In the genomic region with DNA sequence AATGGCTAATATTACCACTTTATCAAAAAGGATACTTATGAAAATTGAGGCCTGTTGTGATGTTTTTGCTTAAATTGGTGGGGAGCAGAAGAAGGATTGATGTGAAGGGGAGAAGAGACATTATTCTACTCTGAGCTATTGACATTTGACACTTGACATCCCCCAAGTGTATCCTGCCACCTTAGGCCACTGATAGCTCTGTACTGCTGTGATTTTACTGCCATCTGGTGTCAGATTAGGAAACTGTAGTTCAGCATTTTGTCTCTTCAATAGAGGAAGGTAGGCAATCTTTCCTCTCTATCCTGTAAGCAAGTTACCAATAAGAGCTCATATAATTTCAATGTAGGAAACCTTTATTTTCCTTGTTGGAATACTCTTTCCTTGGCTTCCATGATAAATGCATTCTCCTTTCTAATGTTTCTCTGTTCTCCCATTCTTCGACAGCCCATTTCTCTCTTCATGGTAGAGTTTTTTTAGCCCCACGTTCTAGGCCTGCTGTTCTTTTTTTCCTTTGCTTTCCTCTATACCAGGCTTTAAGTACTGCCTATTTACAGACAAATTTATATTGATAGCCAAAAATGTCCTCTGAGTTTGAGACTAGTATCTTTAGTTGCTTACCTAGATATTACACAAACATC, we compare ENCODE assay signal across 1 cellular context.
TF ChIP-seq lines count a peak whose summit lies in the region.

No MANE protein-coding gene starts in this region.

TF ChIP-seq in IMR-90, 13 proteins besides CTCF, POLR2A, EP300 and RAD21 (continued from another document):
- TF ChIP-seq MAZ (IDR thresholded peaks at IDR 0.05; ENCODE audit: borderline replicate concordance, low read depth, low read length) = no peak
- TF ChIP-seq FOS (IDR thresholded peaks at IDR 0.05; ENCODE audit: low read depth, low read length) = no peak
- TF ChIP-seq RFX5 (IDR thresholded peaks at IDR 0.05; ENCODE audit: low read depth, low read length) = no peak
